In the genomic region with DNA sequence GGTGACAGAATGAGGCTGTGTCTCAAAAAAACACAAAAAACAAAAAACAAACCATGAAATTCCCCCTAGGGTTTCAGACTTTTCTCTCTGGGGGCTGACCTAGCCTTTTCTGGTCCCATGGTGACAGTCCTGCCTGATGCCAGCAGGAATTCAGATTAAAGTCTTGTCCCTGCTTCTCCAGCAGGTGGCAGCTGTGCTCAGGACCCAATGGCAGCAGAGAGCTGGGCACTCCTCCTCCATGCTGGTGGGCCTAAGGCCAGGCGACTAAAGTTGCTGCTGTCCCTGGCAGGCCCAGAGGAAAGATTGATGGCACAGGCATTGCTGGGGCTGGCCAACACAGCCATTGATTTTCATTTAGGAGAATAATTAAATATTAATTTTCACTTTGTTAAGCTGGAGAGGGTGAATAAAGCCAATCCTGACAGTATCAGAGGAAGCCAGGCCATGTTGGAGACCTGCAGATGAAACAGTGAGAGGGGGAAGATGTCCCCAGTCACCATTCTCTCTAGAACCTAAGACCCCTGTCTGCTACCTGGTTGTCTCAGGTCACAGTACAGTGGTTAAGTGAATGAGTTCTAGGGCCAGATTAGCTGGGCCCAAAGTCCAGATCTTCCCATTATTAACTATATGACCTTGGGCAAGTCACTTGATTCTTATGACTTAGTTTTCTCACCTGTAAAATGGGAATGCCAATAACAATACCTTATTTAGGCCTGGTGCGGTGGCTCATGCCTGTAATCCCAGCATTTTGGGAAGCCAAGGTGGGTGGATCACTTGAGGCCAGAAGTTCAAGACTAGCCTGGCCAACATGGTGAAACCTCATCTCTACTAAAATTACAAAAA, we compare ENCODE assay signal across 8 cellular contexts. TPM values are rescaled to one million over a fixed set of nuclear protein-coding genes. Genes with fewer than 3 reads are reported as not detected.
DNase-seq lines count a peak whose midpoint lies in the region; ATAC-seq, FAIRE-seq and TF ChIP-seq lines count a peak whose summit lies in the region.

No MANE protein-coding gene starts in this region.

- H3K9me3 ChIP-seq in right cardiac atrium (ENCODE audit: control insufficient read depth, low read length) (no peaks in the 10 kb centered on the region), small intestine (ENCODE audit: control insufficient read depth, low read depth) (no peaks in the 10 kb centered on the region)

- H3K27me3 ChIP-seq in right cardiac atrium (ENCODE audit: control insufficient read depth, insufficient read depth): no peaks in the 10 kb centered on the region
- H3K27me3 ChIP-seq in small intestine (ENCODE audit: control insufficient read depth in 2 of 2, insufficient read depth in 2 of 2, low read length in 2 of 2): no peaks in the 10 kb centered on the region

- H3K27ac ChIP-seq in C4-2B: no peak overlapping the region
- no peak overlapping the region for H3K27ac ChIP-seq in right cardiac atrium (ENCODE audit: low read length)
- no peak overlapping the region for H3K27ac ChIP-seq in small intestine (ENCODE audit: low read depth in 1 of 2, low read length in 1 of 2)

- H3K4me3 ChIP-seq in right cardiac atrium (ENCODE audit: low read length) (no peak overlapping the region), small intestine (ENCODE audit: low read depth in 1 of 2, low read length in 2 of 2) (no peak overlapping the region)

- ATAC-seq in GM21381 (IDR thresholded peaks at IDR 0.05; ENCODE audit: unreplicated experiment) (peak; percentile 77), right cardiac atrium (peak; percentile 75 to 82), GM21390 (IDR thresholded peaks at IDR 0.05; ENCODE audit: unreplicated experiment) (no peak)

- WGBS in right cardiac atrium: 58% methylated on average over 2 of the region's 2 CpGs
- WGBS in small intestine, 3 donors: 51 to 57% (median 56%) methylated on average over 2 of the region's 2 CpGs

- H3K4me1 ChIP-seq in right cardiac atrium (ENCODE audit: control insufficient read depth, insufficient read depth, low read length): no peaks in the 10 kb centered on the region
- no peaks in the 10 kb centered on the region for H3K4me1 ChIP-seq in small intestine (ENCODE audit: control insufficient read depth in 2 of 2, insufficient read depth in 1 of 2, low read depth in 1 of 2, low read length in 1 of 2)

- DNase-seq in NCI-H1436 (lab: John Stamatoyannopoulos, UW) (peak; percentile 50), T follicular helper cell (ENCODE audit: low read depth) (peak; percentile 42), amygdala (lab: John Stamatoyannopoulos, UW) (peak in 34 of 56 donors; percentile 8 to 64 (median 32)), right cardiac atrium (peak; percentile 73 to 85 (median 84)), small intestine (peak; percentile 66)

- intact Hi-C loops in right cardiac atrium (cut with DNase I): no loop called here

- no peaks in the 10 kb centered on the region for H3K36me3 ChIP-seq in small intestine (ENCODE audit: control insufficient read depth in 2 of 2, insufficient read depth in 2 of 2, low read length in 2 of 2)

- peak; percentile 91 for TF ChIP-seq CTCF in C4-2B (conservative IDR thresholded peaks at IDR 0.05)

- no peak for FAIRE-seq in small intestine (lab: Jason Lieb, UNC)

RNA-seq across cellular contexts. Expression of a gene that starts 7.1 kb away (rescaled TPM):
- total RNA-seq in right cardiac atrium: 1 to 10 TPM in 3 of 4 donors, under 1 TPM in 1; 0.42 to 2.2 (median 1.4) TPM
- polyA plus RNA-seq in right cardiac atrium: 1.5 TPM
- polyA plus RNA-seq in small intestine: 1 to 10 TPM in 1 of 3 donors, under 1 TPM in 2; 0.54 to 4.1 (median 0.89) TPM

RNA-seq across cellular contexts. Expression of a gene that starts 40.5 kb away (rescaled TPM):
- 10 to 100 TPM; 39.7 to 53.6 (median 45.0) TPM for total RNA-seq in right cardiac atrium
- polyA plus RNA-seq in right cardiac atrium (34.5 TPM), small intestine (10 to 100 TPM; 22.7 to 81.2 (median 73.0) TPM)

Comparison
In these comparisons a context has a peak if more than half of its experiments do, and no peak if none do; other contexts are left out.
1. DNase-seq: peak in every context shown above with its lines; median percentile 84 in right cardiac atrium; 66 in small intestine; 50 in NCI-H1436; 42 in T follicular helper cell; 32 in amygdala.